In genomic region chr2:144430722-144431163, GRCh38 we compare ENCODE assay signal across 7 cellular contexts.
DNase-seq lines count a peak whose midpoint lies in the region; ATAC-seq and TF ChIP-seq lines count a peak whose summit lies in the region.

No MANE protein-coding gene starts in this region.

- no peak for TF ChIP-seq CTCF in mucosa of descending colon (IDR thresholded peaks at IDR 0.05)

- H3K4me1 Mint-ChIP-seq in activated T-helper 17 cell treated with anti-CD3 and anti-CD28 coated beads, Interleukin-2, amount 50 U/mL, for 72 hours = no peaks in the 10 kb centered on the region
- H3K4me1 Mint-ChIP-seq in activated naive CD4-positive, alpha-beta T cell treated with anti-CD3 and anti-CD28 coated beads for 36 hours (ENCODE audit: low read depth) = no peaks in the 10 kb centered on the region

- CTCF ChIA-PET in activated naive CD4-positive, alpha-beta T cell treated with anti-CD3 and anti-CD28 coated beads for 36 hours (lab: Charles Lee) = interaction anchor here (0.6 to 1.2 kb wide), 3 partner anchors 25 to 36 kb away, joined by 3 read pairs; no protein-coding TSS in a partner anchor

- no peaks in the 10 kb centered on the region for H3K9me3 ChIP-seq in mucosa of descending colon

- H3K36me3 Mint-ChIP-seq in activated T-helper 17 cell treated with anti-CD3 and anti-CD28 coated beads, Interleukin-2, amount 50 U/mL, for 72 hours (ENCODE audit: low read depth) = no peaks in the 10 kb centered on the region
- H3K36me3 Mint-ChIP-seq in activated naive CD4-positive, alpha-beta T cell treated with anti-CD3 and anti-CD28 coated beads for 36 hours (ENCODE audit: low read depth) = no peaks in the 10 kb centered on the region

- H3K27ac Mint-ChIP-seq in activated T-helper 17 cell treated with anti-CD3 and anti-CD28 coated beads, Interleukin-2, amount 50 U/mL, for 72 hours = no peak overlapping the region
- no peak overlapping the region for H3K27ac Mint-ChIP-seq in activated naive CD4-positive, alpha-beta T cell treated with anti-CD3 and anti-CD28 coated beads for 36 hours

- no peaks in the 10 kb centered on the region for H3K9me3 Mint-ChIP-seq in activated T-helper 17 cell treated with anti-CD3 and anti-CD28 coated beads, Interleukin-2, amount 50 U/mL, for 72 hours
- H3K9me3 Mint-ChIP-seq in activated naive CD4-positive, alpha-beta T cell treated with anti-CD3 and anti-CD28 coated beads for 36 hours = no peaks in the 10 kb centered on the region

- no peaks in the 10 kb centered on the region for H3K27me3 Mint-ChIP-seq in activated T-helper 17 cell treated with anti-CD3 and anti-CD28 coated beads, Interleukin-2, amount 50 U/mL, for 72 hours
- peaks cover 5% of the 10 kb centered on the region for H3K27me3 Mint-ChIP-seq in activated naive CD4-positive, alpha-beta T cell treated with anti-CD3 and anti-CD28 coated beads for 36 hours (ENCODE audit: low read depth)

- no peak overlapping the region for H3K4me3 ChIP-seq in mucosa of descending colon

- peak in 1 of 3 donors; percentile 24 for DNase-seq in mucosa of descending colon
- DNase-seq in iPS-NIHi11 (ENCODE audit: low spot score) = no peak
- no peak for DNase-seq in activated naive CD4-positive, alpha-beta T cell treated with Interleukin-2 at 50 U/mL for 16 hours
- DNase-seq in activated naive CD4-positive, alpha-beta T cell treated with anti-CD3 and anti-CD28 coated beads for 36 hours = no peak

- intact Hi-C loops in mucosa of descending colon (cut with DNase I, micrococcal nuclease) = no loop called here
- intact Hi-C loops in activated naive CD4-positive, alpha-beta T cell treated with anti-CD3 and anti-CD28 coated beads for 36 hours (cut with micrococcal nuclease) = no loop called here

- no peaks in the 10 kb centered on the region for H3K4me1 ChIP-seq in mucosa of descending colon (ENCODE audit: low read depth)

- H3K36me3 ChIP-seq in mucosa of descending colon (ENCODE audit: low read depth) = no peaks in the 10 kb centered on the region

- H3K4me3 Mint-ChIP-seq in activated T-helper 17 cell treated with anti-CD3 and anti-CD28 coated beads, Interleukin-2, amount 50 U/mL, for 72 hours = no peak overlapping the region
- H3K4me3 Mint-ChIP-seq in activated naive CD4-positive, alpha-beta T cell treated with anti-CD3 and anti-CD28 coated beads for 36 hours = no peak overlapping the region

- ATAC-seq in GM19351 (IDR thresholded peaks at IDR 0.05; ENCODE audit: unreplicated experiment) = peak; percentile 98
- ATAC-seq in HG02981 (IDR thresholded peaks at IDR 0.05; ENCODE audit: unreplicated experiment) = peak; percentile 43
- peak; percentile 94 for ATAC-seq in activated T-helper 17 cell treated with anti-CD3 and anti-CD28 coated beads, Interleukin-2, amount 50 U/mL, for 72 hours (replicated peaks)
- ATAC-seq in mucosa of descending colon = peak; percentile 65

Comparison
In these comparisons a context has a peak if more than half of its experiments do, and no peak if none do; other contexts are left out.
1. ATAC-seq: peak in every context shown above with its lines; median percentile 98 in GM19351; 94 in activated T-helper 17 cell treated with anti-CD3 and anti-CD28 coated beads, Interleukin-2, amount 50 U/mL, for 72 hours; 65 in mucosa of descending colon; 43 in HG02981.